In genomic region chr10:63241898-63242297, GRCh38 we compare ENCODE assay signal across 10 cellular contexts.
DNase-seq lines count a peak whose midpoint lies in the region; ATAC-seq and TF ChIP-seq lines count a peak whose summit lies in the region.
"Had no signal": no experiment of that assay in that cellular context is flagged by ENCODE, and none has a peak within 500 bp of the region (broad histone marks: within the 10 kb centered on the region; RNA-seq: fewer than 3 reads in every experiment).

No MANE protein-coding gene starts in this region.

- DNase-seq in GDM1 (lab: John Stamatoyannopoulos, UW), result peak; percentile 13
- peak; percentile 83 for DNase-seq in SKM-1 (lab: John Stamatoyannopoulos, UW; ENCODE audit: unreplicated experiment)
- no peak for DNase-seq in memory B cell (ENCODE audit: low spot score in 2 of 2)
- DNase-seq in osteoblast (ENCODE audit: insufficient read length, low spot score, missing footprints), result no peak
- no peak for DNase-seq in SHP77 treated with DMSO at 0.1 percent for 48 hours (lab: John Stamatoyannopoulos, UW)
- DNase-seq in NCI-H1105 treated with DMSO at 0.1 percent for 48 hours (lab: John Stamatoyannopoulos, UW), result no peak
- DNase-seq: kidney glomerular epithelial cell, NCI-H2081 treated with DMSO at 0.1 percent for 48 hours had no signal

- H3K4me1 Mint-ChIP-seq in memory B cell, result peaks cover 60% of the 10 kb centered on the region

- no peak overlapping the region for H3K4me3 ChIP-seq in osteoblast (ENCODE audit: insufficient read depth, low read length)

- peak overlapping the region; percentile 80 for H3K4me3 Mint-ChIP-seq in memory B cell

- H3K36me3 ChIP-seq in osteoblast (ENCODE audit: insufficient read depth, low read length), result no peaks in the 10 kb centered on the region

- no peaks in the 10 kb centered on the region for H3K27me3 ChIP-seq in osteoblast (ENCODE audit: insufficient read depth, low read length)

- ATAC-seq in GM21723 (IDR thresholded peaks at IDR 0.05; ENCODE audit: unreplicated experiment) (peak; percentile 33), memory B cell (ENCODE audit: low read depth) (peak; percentile 51), GM21360 (IDR thresholded peaks at IDR 0.05; ENCODE audit: unreplicated experiment) (no peak)

- peaks cover 7% of the 10 kb centered on the region for H3K4me1 ChIP-seq in osteoblast (ENCODE audit: insufficient read depth, low read length)

- H3K9me3 Mint-ChIP-seq in memory B cell, result peaks cover 6% of the 10 kb centered on the region

- peaks cover 18% of the 10 kb centered on the region for H3K36me3 Mint-ChIP-seq in memory B cell

- H2AFZ ChIP-seq in osteoblast (ENCODE audit: low read length), result no peak overlapping the region

- H3K27ac Mint-ChIP-seq in memory B cell, result peak overlapping the region; percentile 67

- H3K9me3 ChIP-seq in osteoblast (ENCODE audit: low read depth, low read length), result no peaks in the 10 kb centered on the region

- H3K79me2 ChIP-seq in osteoblast (ENCODE audit: insufficient read depth, low read length), result peaks cover 91% of the 10 kb centered on the region

- no peaks in the 10 kb centered on the region for H3K27me3 Mint-ChIP-seq in memory B cell

- no peak overlapping the region for H3K4me2 ChIP-seq in osteoblast (ENCODE audit: insufficient read depth, low read length)

- no peak overlapping the region for H3K27ac ChIP-seq in osteoblast (ENCODE audit: low read depth, low read length)

- no peak for TF ChIP-seq CTCF in osteoblast (IDR thresholded peaks at IDR 0.05; ENCODE audit: extremely low read depth, low read depth, low read length)

- H4K20me1 ChIP-seq in osteoblast (ENCODE audit: insufficient read depth, low read length), result peaks cover 42% of the 10 kb centered on the region

Comparison
In these comparisons a context has a peak if more than half of its experiments do, and no peak if none do; other contexts are left out.
1. DNase-seq: peak in GDM1 (single experiment) and SKM-1 (single experiment); none in memory B cell (0 of 2), osteoblast (single experiment), SHP77 treated with DMSO at 0.1 percent for 48 hours (single experiment) and NCI-H1105 treated with DMSO at 0.1 percent for 48 hours (single experiment).